8 cellular contexts compared by ENCODE assay signal in genomic region chr2:231612199-231613053, GRCh38. TPM values are rescaled to one million over a fixed set of nuclear protein-coding genes. Genes with fewer than 3 reads are reported as not detected.
DNase-seq lines count a peak whose midpoint lies in the region; ATAC-seq and TF ChIP-seq lines count a peak whose summit lies in the region.

No MANE protein-coding gene starts in this region.

- no peak for TF ChIP-seq EP300 in stomach (IDR thresholded peaks at IDR 0.05)

- H3K36me3 Mint-ChIP-seq in neural progenitor cell = no peaks in the 10 kb centered on the region

- no peaks in the 10 kb centered on the region for H3K9me3 ChIP-seq in neural progenitor cell (ENCODE audit: low read depth)
- H3K9me3 ChIP-seq in stomach = no peaks in the 10 kb centered on the region

- TF ChIP-seq CTCF in KMS-11 (conservative IDR thresholded peaks at IDR 0.05; ENCODE audit: low read depth, low read length) (peak; percentile 96), RWPE1 (conservative IDR thresholded peaks at IDR 0.05; ENCODE audit: low read depth) (peak; percentile 93), fibroblast of the aortic adventitia (IDR thresholded peaks at IDR 0.05; ENCODE audit: insufficient read depth, low read length) (peak; percentile 85), neural progenitor cell (IDR thresholded peaks at IDR 0.05) (peak; percentile 99), stomach (IDR thresholded peaks at IDR 0.05) (peak in 6 of 7 experiments; percentile 75 to 99 (median 95))

- H3K27me3 Mint-ChIP-seq in neural progenitor cell (ENCODE audit: insufficient read depth, low read depth) = peaks cover 16% of the 10 kb centered on the region

- 6 to 15% (median 10%) methylated on average over 15 to 22 of the region's 22 CpGs for WGBS in stomach, 5 donors

- POLR2A ChIA-PET in RWPE1 (lab: Yijun Ruan, JAX; ENCODE audit: low non-redundant PET) = interaction anchor here (1.4 to 1.8 kb wide), 2 partner anchors 31 to 50 kb away, joined by 3 to 9 read pairs; no protein-coding TSS in a partner anchor

- peaks cover 60% of the 10 kb centered on the region for H3K4me1 Mint-ChIP-seq in neural progenitor cell

- H3K9me3 Mint-ChIP-seq in neural progenitor cell = no peaks in the 10 kb centered on the region

- peak overlapping the region; percentile 99 for H3K27ac ChIP-seq in KMS-11
- H3K27ac ChIP-seq in RWPE1 = peak overlapping the region; percentile 97
- no peak overlapping the region for H3K27ac ChIP-seq in neural progenitor cell
- H3K27ac ChIP-seq in stomach = peak overlapping the region; percentile 89 to 98 (median 96)

- peak overlapping the region; percentile 99 for H3K4me2 ChIP-seq in KMS-11
- H3K4me2 ChIP-seq in neural progenitor cell = peak overlapping the region; percentile 80

- H3F3A ChIP-seq in neural progenitor cell (ENCODE audit: low read depth) = peaks cover 37% of the 10 kb centered on the region

- TF ChIP-seq POLR2A in stomach (IDR thresholded peaks at IDR 0.05) = no peak

- H3K4me1 ChIP-seq in KMS-11 (ENCODE audit: low read depth, poor library complexity, severe bottlenecking) (peaks cover 24% of the 10 kb centered on the region), neural progenitor cell (peaks cover 21% of the 10 kb centered on the region), stomach (peaks cover 41 to 54% (median 46%) of the 10 kb centered on the region in 4 donors)

- CTCF ChIA-PET in RWPE1 (lab: Yijun Ruan, JAX) = interaction anchor here (0.6 to 3.2 kb wide), 14 partner anchors 34 to 687 kb away, joined by 3 to 19 read pairs (median 4); no protein-coding TSS in a partner anchor

- H3K36me3 ChIP-seq in KMS-11 (ENCODE audit: insufficient read depth) (no peaks in the 10 kb centered on the region), neural progenitor cell (no peaks in the 10 kb centered on the region), stomach (no peaks in the 10 kb centered on the region)

- H3K4me3 ChIP-seq in KMS-11 (IDR thresholded peaks at IDR 0.05; ENCODE audit: insufficient read depth, low read depth, low read length) = no peak overlapping the region
- no peak overlapping the region for H3K4me3 ChIP-seq in fibroblast of the aortic adventitia (ENCODE audit: low read depth, low read length)
- no peak overlapping the region for H3K4me3 ChIP-seq in neural progenitor cell
- peak overlapping the region in 1 of 4 donors; percentile 56 for H3K4me3 ChIP-seq in stomach

- no peaks in the 10 kb centered on the region for H3K79me2 ChIP-seq in KMS-11 (ENCODE audit: insufficient read depth, low read depth)
- no peaks in the 10 kb centered on the region for H3K79me2 ChIP-seq in neural progenitor cell (ENCODE audit: low read depth)

- peak overlapping the region; percentile 80 for H3K27ac Mint-ChIP-seq in neural progenitor cell

- DNase-seq in DMS53 (lab: John Stamatoyannopoulos, UW) (peak; percentile 91), RWPE1 (ENCODE audit: low spot score) (peak; percentile 96), fibroblast of the aortic adventitia (ENCODE audit: low read depth) (peak; percentile 93), neural progenitor cell (ENCODE audit: low spot score) (peak; percentile 86), stomach (peak; percentile 95)
- peak; percentile 88 for DNase-seq in activated T-helper 9 cell treated with anti-CD3 and anti-CD28 coated beads, Interleukin-2, amount 50 U/mL, for 16 hours (ENCODE audit: low read depth)

- H3K4me3 Mint-ChIP-seq in neural progenitor cell = peak overlapping the region; percentile 48

- H3K27me3 ChIP-seq in KMS-11 (ENCODE audit: insufficient read depth, low read depth) (no peaks in the 10 kb centered on the region), neural progenitor cell (no peaks in the 10 kb centered on the region), stomach (peaks cover 0 to 14% (median 0%) of the 10 kb centered on the region in 3 donors)

- intact Hi-C loops in stomach (cut with DNase I; ENCODE audit: low total_unique reads) = loop anchor here (5.0 kb wide), 1 partner anchor 60 kb away; no protein-coding TSS in a partner anchor

- ATAC-seq in GM21576 (IDR thresholded peaks at IDR 0.05; ENCODE audit: unreplicated experiment) = peak; percentile 34

- H2AFZ ChIP-seq in KMS-11 (ENCODE audit: low read depth) = peak overlapping the region; percentile 77; the same call in 1 of the 2 replicates
- no peak overlapping the region for H2AFZ ChIP-seq in neural progenitor cell (replicated peaks)

- H3K9ac ChIP-seq in KMS-11 (peak overlapping the region; percentile 84; the same call in 1 of the 2 replicates), neural progenitor cell (no peak overlapping the region)

- no peaks in the 10 kb centered on the region for H4K20me1 ChIP-seq in KMS-11 (ENCODE audit: insufficient read depth)
- H4K20me1 ChIP-seq in neural progenitor cell (ENCODE audit: low read depth) = no peaks in the 10 kb centered on the region

RNA-seq across cellular contexts. Expression of gene TEX44, which starts 19.8 kb away (rescaled TPM):
- total RNA-seq in fibroblast of the aortic adventitia (ENCODE audit: low replicate concordance) (not detected in 2 replicates), neural progenitor cell (ENCODE audit: low replicate concordance) (not detected in 2 replicates), stomach (not detected)
- not detected for polyA plus RNA-seq in stomach
